ENCODE assay signal across 32 cellular contexts in the genomic region with DNA sequence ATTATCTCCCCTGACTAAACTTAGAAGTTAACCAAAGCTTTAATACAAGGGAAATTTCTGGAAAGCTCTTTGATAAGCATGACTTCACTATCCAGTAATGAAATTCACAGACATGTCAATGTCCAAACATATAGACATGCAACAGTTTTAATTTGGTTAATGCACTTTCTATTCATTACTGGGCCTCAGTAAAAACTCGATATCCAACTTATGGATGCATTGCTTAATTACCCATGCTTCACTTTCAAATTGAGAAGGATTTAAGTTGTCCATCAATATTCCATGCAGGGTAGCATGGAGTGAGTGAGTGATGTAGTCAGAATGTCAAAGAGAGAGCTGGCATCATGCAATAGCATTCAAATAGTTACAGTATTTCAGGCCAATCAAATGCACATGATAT.
"Had no signal": no experiment of that assay in that cellular context is flagged by ENCODE, and none has a peak within 500 bp of the region (broad histone marks: within the 10 kb centered on the region; RNA-seq: fewer than 3 reads in every experiment).

No MANE protein-coding gene starts in this region.

- FAIRE-seq: astrocyte, TTC549 had no signal

- H3K27ac ChIP-seq: adrenal gland, body of pancreas, brain microvascular endothelial cell, breast epithelium, VCaP had no signal

- H3K27me3 ChIP-seq: adrenal gland, body of pancreas, brain microvascular endothelial cell, breast epithelium had no signal

- H3K4me1 ChIP-seq: adrenal gland, body of pancreas, breast epithelium had no signal

- H3K9me3 ChIP-seq: adrenal gland, body of pancreas, breast epithelium had no signal

- H3K36me3 ChIP-seq: adrenal gland, brain microvascular endothelial cell, breast epithelium had no signal

- H3K4me3 ChIP-seq: adrenal gland, body of pancreas, breast epithelium had no signal

- DNase-seq: activated B cell treated with CpG ODN at 0.5 μM for 24 hours; activated CD4-positive, alpha-beta memory T cell treated with anti-CD3 and anti-CD28 coated beads for 36 hours; activated CD4-positive, alpha-beta T cell treated with anti-CD3 and anti-CD28 coated beads for 4 hours; activated CD4-positive, alpha-beta T cell treated with anti-CD3 and anti-CD28 coated beads, Interleukin-2, amount 10 ng/mL, durations not matched to agents 24 days and 14 days; activated CD4-positive, alpha-beta T cell treated with anti-CD3 and anti-CD28 coated beads, Interleukin-2, amount 50 U/mL, for 1 hour; activated CD4-positive, alpha-beta T cell treated with anti-CD3 and anti-CD28 coated beads, Interleukin-2, amount 50 U/mL, for 4 hours; activated CD4-positive, CD25-positive, alpha-beta regulatory T cell treated with anti-CD3 and anti-CD28 coated beads, Interleukin-2, amount 50 U/mL, for 72 hours; activated CD8-positive, alpha-beta memory T cell treated with anti-CD3 and anti-CD28 coated beads, Interleukin-2, amount 50 U/mL, for 4 hours; activated CD8-positive, alpha-beta T cell treated with anti-CD3 and anti-CD28 coated beads for 36 hours; activated effector memory CD4-positive, alpha-beta T cell treated with anti-CD3 and anti-CD28 coated beads, Interleukin-2, amount 50 U/mL, for 16 hours; activated gamma-delta T cell treated with Interleukin-2 at 50 U/mL for 16 hours; activated naive CD4-positive, alpha-beta T cell; activated naive CD4-positive, alpha-beta T cell treated with anti-CD3 and anti-CD28 coated beads for 36 hours; activated naive CD4-positive, alpha-beta T cell treated with anti-CD3 and anti-CD28 coated beads, Interleukin-2, amount 50 U/mL, for 16 hours; activated naive CD8-positive, alpha-beta T cell treated with anti-CD3 and anti-CD28 coated beads for 36 hours; activated T-cell treated with anti-CD3 and anti-CD28 coated beads for 4 hours; activated T-cell treated with anti-CD3 and anti-CD28 coated beads, Interleukin-2, amount 50 U/mL, for 1 hour; activated T-cell treated with anti-CD3 and anti-CD28 coated beads, Interleukin-2, amount 50 U/mL, for 4 hours; activated T-cell treated with anti-CD3 and anti-CD28 coated beads, Interleukin-2, amount 50 U/mL, for 72 hours; adrenal gland; amniotic stem cell; aorta; body of pancreas; brain microvascular endothelial cell; central memory CD4-positive, alpha-beta T cell; T-helper 1 cell; T-helper 2 cell; T-helper 9 cell had no signal
